In genomic region chr7:3439333-3440030, GRCh38 we compare ENCODE assay signal across 13 cellular contexts.
DNase-seq lines count a peak whose midpoint lies in the region; ATAC-seq and TF ChIP-seq lines count a peak whose summit lies in the region.
"Had no signal": no experiment of that assay in that cellular context is flagged by ENCODE, and none has a peak within 500 bp of the region (broad histone marks: within the 10 kb centered on the region; RNA-seq: fewer than 3 reads in every experiment).

No MANE protein-coding gene starts in this region.

- CTCF ChIA-PET in Caco-2 (lab: Charles Lee), result no interaction called here

- peak overlapping the region; percentile 40 for H3K9ac ChIP-seq in mesenchymal stem cell (ENCODE audit: low read length)

- no peak overlapping the region for H3K14ac ChIP-seq in mesenchymal stem cell (ENCODE audit: low read length in 2 of 2)

- 0% methylated on average over 3 of the region's 3 CpGs for whole genome bisulfite sequencing in mesenchymal stem cell

- no peak overlapping the region for H2AFZ ChIP-seq in mesenchymal stem cell (ENCODE audit: low read depth, low read length)

- H3K4me2 ChIP-seq in mesenchymal stem cell (ENCODE audit: low read length, poor library complexity, severe bottlenecking), result peak overlapping the region; percentile 42

- TF ChIP-seq CTCF in AG09309 (IDR thresholded peaks at IDR 0.05; ENCODE audit: control insufficient read depth, insufficient read depth, low read depth, low read length, missing control alignments) (no peak), choroid plexus epithelial cell (conservative IDR thresholded peaks at IDR 0.05; ENCODE audit: low read depth, low read length) (no peak), Caco-2 (IDR thresholded peaks at IDR 0.05; ENCODE audit: insufficient read depth in 1 of 2, low read depth in 1 of 2, low read length in 1 of 2, severe bottlenecking in 1 of 2, unreplicated experiment in 1 of 2) (no peak), GM20000 (IDR thresholded peaks at IDR 0.05; ENCODE audit: extremely low read depth, missing control alignments) (no peak)

- H2BK120ac ChIP-seq in mesenchymal stem cell (ENCODE audit: low read depth, low read length), result no peak overlapping the region

- no peak overlapping the region for H4K91ac ChIP-seq in mesenchymal stem cell (ENCODE audit: low read length)

- H2BK15ac ChIP-seq in mesenchymal stem cell (ENCODE audit: low read depth, poor library complexity, severe bottlenecking), result no peak overlapping the region

- no peak overlapping the region for H2AK5ac ChIP-seq in mesenchymal stem cell (ENCODE audit: low read length, severe bottlenecking)

- H3K27ac ChIP-seq in mesenchymal stem cell (ENCODE audit: low read length, poor library complexity, severe bottlenecking), result peak overlapping the region; percentile 59
- H3K27ac ChIP-seq: upper lobe of left lung had no signal

- H3K23ac ChIP-seq in mesenchymal stem cell (ENCODE audit: low read length in 2 of 2), result no peak overlapping the region

- no peaks in the 10 kb centered on the region for H3K9me3 ChIP-seq in MG63
- H3K9me3 ChIP-seq in mesenchymal stem cell (ENCODE audit: control insufficient read depth, low read length), result no peaks in the 10 kb centered on the region
- H3K9me3 ChIP-seq in Caco-2, result no peaks in the 10 kb centered on the region
- H3K9me3 ChIP-seq: upper lobe of left lung had no signal

- H2BK12ac ChIP-seq in mesenchymal stem cell (ENCODE audit: low read length in 2 of 2), result no peak overlapping the region

- H3K4ac ChIP-seq in mesenchymal stem cell (ENCODE audit: low read depth in 1 of 2, low read length in 2 of 2), result no peak overlapping the region

- peaks cover 3% of the 10 kb centered on the region for H3K27me3 Mint-ChIP-seq in Caco-2 (ENCODE audit: insufficient read depth, unreplicated experiment)
- H3K27me3 Mint-ChIP-seq: activated CD4-positive, alpha-beta memory T cell treated with anti-CD3 and anti-CD28 coated beads for 36 hours had no signal

- no peak overlapping the region for H3K18ac ChIP-seq in mesenchymal stem cell (ENCODE audit: low read depth in 1 of 2, low read length in 2 of 2)

- no peak overlapping the region for H4K8ac ChIP-seq in mesenchymal stem cell (ENCODE audit: low read length)

- H3K27me3 ChIP-seq in MG63, result no peaks in the 10 kb centered on the region
- H3K27me3 ChIP-seq in mesenchymal stem cell (ENCODE audit: control insufficient read depth in 1 of 2, insufficient read depth in 1 of 2, low read length in 2 of 2), result no peaks in the 10 kb centered on the region
- H3K27me3 ChIP-seq in Caco-2 (replicated peaks; ENCODE audit: control insufficient read depth, insufficient read depth, low read length), result no peaks in the 10 kb centered on the region
- H3K27me3 ChIP-seq: upper lobe of left lung had no signal

- no peaks in the 10 kb centered on the region for H3K4me1 Mint-ChIP-seq in Caco-2 (ENCODE audit: low read depth, unreplicated experiment)
- H3K4me1 Mint-ChIP-seq: CD8-positive, alpha-beta memory T cell had no signal

- H2BK5ac ChIP-seq in mesenchymal stem cell (ENCODE audit: low read depth, low read length, poor library complexity, severe bottlenecking), result no peak overlapping the region

- H3K4me3 ChIP-seq in AG09309 (ENCODE audit: control insufficient read depth, low read depth, low read length) (no peak overlapping the region), MG63 (no peak overlapping the region), choroid plexus epithelial cell (ENCODE audit: low read depth, low read length) (no peak overlapping the region), mesenchymal stem cell (ENCODE audit: insufficient read depth in 1 of 2, low read depth in 1 of 2, low read length in 2 of 2) (peak overlapping the region in 1 of 2 experiments; percentile 30), Caco-2 (ENCODE audit: low read depth, low read length) (no peak overlapping the region)
- H3K4me3 ChIP-seq: upper lobe of left lung had no signal

- POLR2A ChIA-PET in Caco-2 (lab: Charles Lee), result no interaction called here

- H3K9me3 Mint-ChIP-seq in Caco-2 (ENCODE audit: unreplicated experiment), result no peaks in the 10 kb centered on the region

- no peak for ATAC-seq in GM19023 (IDR thresholded peaks at IDR 0.05; ENCODE audit: unreplicated experiment)
- ATAC-seq in HG03196 (IDR thresholded peaks at IDR 0.05; ENCODE audit: unreplicated experiment), result no peak

- BruUV-seq in Caco-2 (replicated peaks; lab: Mats Ljungman, UMichigan), result no TSS peak

- intact Hi-C loops in Caco-2 (cut with micrococcal nuclease; ENCODE audit: unreplicated experiment), result no loop called here

- H3K36me3 Mint-ChIP-seq in Caco-2 (ENCODE audit: insufficient read depth, unreplicated experiment), result no peaks in the 10 kb centered on the region
- H3K36me3 Mint-ChIP-seq: activated CD4-positive, alpha-beta memory T cell treated with anti-CD3 and anti-CD28 coated beads for 36 hours; CD8-positive, alpha-beta memory T cell had no signal

- H3K79me1 ChIP-seq in mesenchymal stem cell (replicated peaks; ENCODE audit: low read length, poor library complexity, severe bottlenecking), result peaks cover 13% of the 10 kb centered on the region

- H3K36me3 ChIP-seq in MG63 (no peaks in the 10 kb centered on the region), mesenchymal stem cell (ENCODE audit: control insufficient read depth in 1 of 2, insufficient read depth in 2 of 2, low read depth in 1 of 2, low read length in 2 of 2) (no peaks in the 10 kb centered on the region), Caco-2 (ENCODE audit: control insufficient read depth, insufficient read depth, low read length) (no peaks in the 10 kb centered on the region)
- H3K36me3 ChIP-seq: upper lobe of left lung had no signal

- DNase-seq in AG09309 (ENCODE audit: low read depth) (peak; percentile 10), MG63 (peak; percentile 42), choroid plexus epithelial cell (ENCODE audit: low read depth) (peak; percentile 96), mesenchymal stem cell (peak; percentile 97), Caco-2 (no peak), GM20000 (ENCODE audit: low spot score) (no peak)
- DNase-seq: activated CD4-positive, alpha-beta memory T cell treated with anti-CD3 and anti-CD28 coated beads for 36 hours; activated naive CD4-positive, alpha-beta T cell treated with anti-CD3 and anti-CD28 coated beads, Interleukin-2, amount 50 U/mL, for 16 hours; CD8-positive, alpha-beta memory T cell; KBM-7; upper lobe of left lung had no signal

- H3K4me3 Mint-ChIP-seq in Caco-2 (ENCODE audit: unreplicated experiment), result no peak overlapping the region
- H3K4me3 Mint-ChIP-seq: activated CD4-positive, alpha-beta memory T cell treated with anti-CD3 and anti-CD28 coated beads for 36 hours; CD8-positive, alpha-beta memory T cell had no signal

- no peak overlapping the region for H3K27ac Mint-ChIP-seq in Caco-2 (ENCODE audit: unreplicated experiment)
- H3K27ac Mint-ChIP-seq: activated CD4-positive, alpha-beta memory T cell treated with anti-CD3 and anti-CD28 coated beads for 36 hours; CD8-positive, alpha-beta memory T cell had no signal

- H3K4me1 ChIP-seq in mesenchymal stem cell (ENCODE audit: control insufficient read depth, insufficient read depth, low read depth, low read length) (peaks cover 8% of the 10 kb centered on the region), Caco-2 (no peaks in the 10 kb centered on the region)
- H3K4me1 ChIP-seq: upper lobe of left lung had no signal

Comparison
In these comparisons a context has a peak if more than half of its experiments do, and no peak if none do; other contexts are left out.
1. DNase-seq: peak in AG09309 (single experiment), MG63 (single experiment), choroid plexus epithelial cell (single experiment) and mesenchymal stem cell (single experiment); none in Caco-2 (0 of 2) and GM20000 (single experiment).